Comparison of ENCODE assay signal across 14 cellular contexts in the genomic region with DNA sequence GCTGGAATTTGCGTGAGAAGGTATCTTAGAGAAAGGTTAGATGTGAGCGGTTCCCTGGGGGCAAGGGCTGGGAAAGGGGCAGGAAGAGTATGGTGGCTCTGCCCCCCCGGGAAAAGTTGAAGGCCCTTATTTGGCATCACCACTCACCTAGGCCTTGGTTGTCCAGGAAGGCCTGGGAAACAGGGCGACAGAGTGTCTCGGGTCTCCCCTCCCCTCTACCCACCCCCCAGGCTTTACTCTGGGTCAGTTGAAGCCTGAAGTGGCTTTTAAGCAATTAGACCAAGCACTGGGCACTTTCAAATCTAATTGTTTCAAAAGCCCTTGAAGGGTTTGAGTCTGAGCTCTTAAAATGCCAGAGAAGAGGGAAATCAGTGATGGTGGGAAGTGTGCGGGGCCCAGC. TPM values are rescaled to one million over a fixed set of nuclear protein-coding genes. Genes with fewer than 3 reads are reported as not detected.
DNase-seq lines count a peak whose midpoint lies in the region; ATAC-seq and TF ChIP-seq lines count a peak whose summit lies in the region.
"Had no signal": no experiment of that assay in that cellular context is flagged by ENCODE, and none has a peak within 500 bp of the region (broad histone marks: within the 10 kb centered on the region; RNA-seq: fewer than 3 reads in every experiment).

No MANE protein-coding gene starts in this region.

- no peaks in the 10 kb centered on the region for H3K9me3 ChIP-seq in left lung
- H3K9me3 ChIP-seq: BLaER1 treated with 17β-estradiol and CSF1 and Interleukin-3, amounts not matched to agents 10 nM and 100 nM had no signal

- no peak for TF ChIP-seq CTCF in left lung (IDR thresholded peaks at IDR 0.05)

- H3K9me3 Mint-ChIP-seq in activated T-helper 1 cell treated with anti-CD3 and anti-CD28 coated beads, Interleukin-12 subunit alpha, Interleukin-12 subunit beta, Interleukin-2, Interleukin-4 antibody, amounts not matched to agents 30 ng/mL and 10 ng/mL and 1 ng/mL, durations not matched to agents 14 hours and 24 hours and 36 hours = no peaks in the 10 kb centered on the region
- H3K9me3 Mint-ChIP-seq: CD4-positive, CD25-positive, alpha-beta regulatory T cell; GM23338 had no signal

- peaks cover 4 to 9% of the 10 kb centered on the region in 2 donors for H3K4me1 ChIP-seq in left lung

- H3K27me3 Mint-ChIP-seq in activated T-helper 1 cell treated with anti-CD3 and anti-CD28 coated beads, Interleukin-12 subunit alpha, Interleukin-12 subunit beta, Interleukin-2, Interleukin-4 antibody, amounts not matched to agents 30 ng/mL and 10 ng/mL and 1 ng/mL, durations not matched to agents 14 hours and 24 hours and 36 hours (ENCODE audit: insufficient read depth) = peaks cover 30% of the 10 kb centered on the region

- H3K4me1 Mint-ChIP-seq in activated T-helper 1 cell treated with anti-CD3 and anti-CD28 coated beads, Interleukin-12 subunit alpha, Interleukin-12 subunit beta, Interleukin-2, Interleukin-4 antibody, amounts not matched to agents 30 ng/mL and 10 ng/mL and 1 ng/mL, durations not matched to agents 14 hours and 24 hours and 36 hours (ENCODE audit: low read depth) = no peaks in the 10 kb centered on the region
- H3K4me1 Mint-ChIP-seq: CD4-positive, CD25-positive, alpha-beta regulatory T cell had no signal

- no peaks in the 10 kb centered on the region for H3K36me3 ChIP-seq in left lung
- H3K36me3 ChIP-seq: BLaER1 treated with 17β-estradiol and CSF1 and Interleukin-3, amounts not matched to agents 10 nM and 100 nM had no signal

- H3K4me3 Mint-ChIP-seq in activated T-helper 1 cell treated with anti-CD3 and anti-CD28 coated beads, Interleukin-12 subunit alpha, Interleukin-12 subunit beta, Interleukin-2, Interleukin-4 antibody, amounts not matched to agents 30 ng/mL and 10 ng/mL and 1 ng/mL, durations not matched to agents 14 hours and 24 hours and 36 hours = no peak overlapping the region
- H3K4me3 Mint-ChIP-seq: CD4-positive, CD25-positive, alpha-beta regulatory T cell; GM23338 had no signal

- H3K27me3 ChIP-seq in left lung = peaks cover 0 to under 1% of the 10 kb centered on the region in 2 donors
- H3K27me3 ChIP-seq: BLaER1 treated with 17β-estradiol and CSF1 and Interleukin-3, amounts not matched to agents 10 nM and 100 nM had no signal

- ATAC-seq in left lung (peak; percentile 60), HG03039 (IDR thresholded peaks at IDR 0.05; ENCODE audit: unreplicated experiment) (no peak)
- ATAC-seq: GM12878, GM23338 had no signal

- no peak overlapping the region for H3K4me3 ChIP-seq in left lung
- H3K4me3 ChIP-seq: BLaER1 treated with 17β-estradiol and CSF1 and Interleukin-3, amounts not matched to agents 10 nM and 100 nM; GM12878; GM23338 had no signal

- intact Hi-C loops in left lung (cut with DNase I) = no loop called here
- intact Hi-C loops in activated T-helper 1 cell treated with anti-CD3 and anti-CD28 coated beads, Interleukin-12 subunit alpha, Interleukin-12 subunit beta, Interleukin-2, Interleukin-4 antibody, amounts not matched to agents 30 ng/mL and 10 ng/mL and 1 ng/mL, durations not matched to agents 14 hours and 24 hours and 36 hours (cut with micrococcal nuclease) = no loop called here

- H3K27ac ChIP-seq in left lung = no peak overlapping the region
- H3K27ac ChIP-seq: BLaER1 treated with 17β-estradiol and CSF1 and Interleukin-3, amounts not matched to agents 10 nM and 100 nM had no signal

- DNase-seq in DMS79 (lab: John Stamatoyannopoulos, UW) (peak; percentile 79), NCI-H187 treated with DMSO at 0.1 percent for 48 hours (lab: John Stamatoyannopoulos, UW) (peak; percentile 48), SK-N-DZ (ENCODE audit: low spot score) (peak; percentile 34), left lung (no peak), GM19238 (ENCODE audit: insufficient read length, low spot score) (no peak)
- no peak for DNase-seq in activated T-helper 1 cell treated with anti-CD3 and anti-CD28 coated beads, Interleukin-12 subunit alpha, Interleukin-12 subunit beta, Interleukin-2, Interleukin-4 antibody, amounts not matched to agents 30 ng/mL and 10 ng/mL and 1 ng/mL, durations not matched to agents 14 hours and 24 hours and 36 hours (ENCODE audit: low spot score)
- DNase-seq: ACHN; CD4-positive, CD25-positive, alpha-beta regulatory T cell; DMS53; H7 had no signal

- no peak overlapping the region for H3K27ac Mint-ChIP-seq in activated T-helper 1 cell treated with anti-CD3 and anti-CD28 coated beads, Interleukin-12 subunit alpha, Interleukin-12 subunit beta, Interleukin-2, Interleukin-4 antibody, amounts not matched to agents 30 ng/mL and 10 ng/mL and 1 ng/mL, durations not matched to agents 14 hours and 24 hours and 36 hours
- H3K27ac Mint-ChIP-seq: GM23338 had no signal

- no peaks in the 10 kb centered on the region for H3K36me3 Mint-ChIP-seq in activated T-helper 1 cell treated with anti-CD3 and anti-CD28 coated beads, Interleukin-12 subunit alpha, Interleukin-12 subunit beta, Interleukin-2, Interleukin-4 antibody, amounts not matched to agents 30 ng/mL and 10 ng/mL and 1 ng/mL, durations not matched to agents 14 hours and 24 hours and 36 hours (ENCODE audit: low read depth)
- H3K36me3 Mint-ChIP-seq: CD4-positive, CD25-positive, alpha-beta regulatory T cell had no signal

RNA-seq across cellular contexts. Expression of gene FOXP4, which starts 30.2 kb away (rescaled TPM):
- 5.3 and 8.4 TPM in 2 replicates for polyA plus RNA-seq in SK-N-DZ (2014; cell fraction: cytosol; rRNA removed)
- polyA plus RNA-seq in SK-N-DZ (2014; cell fraction: nucleus; rRNA removed) = 2.2 and 3.9 TPM in 2 replicates
- 10 to 100 TPM; 26.9 to 33.7 TPM for total RNA-seq in left lung
- total RNA-seq in activated T-helper 1 cell treated with anti-CD3 and anti-CD28 coated beads, Interleukin-12 subunit alpha, Interleukin-12 subunit beta, Interleukin-2, Interleukin-4 antibody, amounts not matched to agents 30 ng/mL and 10 ng/mL and 1 ng/mL, durations not matched to agents 14 hours and 24 hours and 36 hours = 21.6 and 24.0 TPM in 2 replicates

Comparison
In these comparisons a context has a peak if more than half of its experiments do, and no peak if none do; other contexts are left out.
1. DNase-seq: peak in DMS79 (single experiment), NCI-H187 treated with DMSO at 0.1 percent for 48 hours (single experiment) and SK-N-DZ (single experiment); none in left lung (0 of 2), GM19238 (single experiment) and activated T-helper 1 cell treated with anti-CD3 and anti-CD28 coated beads, Interleukin-12 subunit alpha, Interleukin-12 subunit beta, Interleukin-2, Interleukin-4 antibody, amounts not matched to agents 30 ng/mL and 10 ng/mL and 1 ng/mL, durations not matched to agents 14 hours and 24 hours and 36 hours (single experiment).